14 cellular contexts compared by ENCODE assay signal in genomic region chr2:27779417-27780055, GRCh38. TPM values are rescaled to one million over a fixed set of nuclear protein-coding genes. Genes with fewer than 3 reads are reported as not detected.
DNase-seq lines count a peak whose midpoint lies in the region; ATAC-seq and TF ChIP-seq lines count a peak whose summit lies in the region.
"Had no signal": no experiment of that assay in that cellular context is flagged by ENCODE, and none has a peak within 500 bp of the region (broad histone marks: within the 10 kb centered on the region; RNA-seq: fewer than 3 reads in every experiment).

No MANE protein-coding gene starts in this region.

- in situ Hi-C loops in brain microvascular endothelial cell (cut with HindIII; ENCODE audit: low pct_ligation_motif_present, low sequenced_read_pairs): no loop called here

- peak in 1 of 2 donors; percentile 37 for DNase-seq in ascending aorta (ENCODE audit: low spot score in 2 of 2)
- DNase-seq in epithelial cell of prostate (ENCODE audit: low read depth, low spot score): no peak
- no peak for DNase-seq in nephron progenitor cell
- DNase-seq in thyroid gland: no peak
- no peak for DNase-seq in WTC11 (ENCODE audit: low spot score)
- DNase-seq in brain microvascular endothelial cell: no peak
- no peak for DNase-seq in stimulated activated naive CD4-positive, alpha-beta T cell (lab: John Stamatoyannopoulos, UW)
- DNase-seq: effector memory CD4-positive, alpha-beta T cell; GDM1; MM.1S; SK-N-SH had no signal

- 75 to 76% methylated on average over 5 of the region's 5 CpGs for WGBS in thyroid gland, 2 donors

- intact Hi-C loops in ascending aorta (cut with DNase I): loop anchor here (10.0 kb wide), 1 partner anchor 325 kb away; no protein-coding TSS in a partner anchor
- intact Hi-C loops in thyroid gland (cut with DNase I): no loop called here

- H3K27me3 ChIP-seq in ascending aorta (no peaks in the 10 kb centered on the region), thyroid gland (no peaks in the 10 kb centered on the region), brain microvascular endothelial cell (replicated peaks) (no peaks in the 10 kb centered on the region)

- H3K9me3 ChIP-seq in ascending aorta (no peaks in the 10 kb centered on the region), thyroid gland (no peaks in the 10 kb centered on the region)
- H3K9me3 ChIP-seq: HAP-1, SK-N-SH had no signal

- H3K27me3 Mint-ChIP-seq in nephron progenitor cell (ENCODE audit: low read depth, poor library complexity) (no peaks in the 10 kb centered on the region), WTC11 (ENCODE audit: low read depth) (no peaks in the 10 kb centered on the region)
- H3K27me3 Mint-ChIP-seq: progenitor cell of endocrine pancreas had no signal

- TF ChIP-seq CTCF in ascending aorta (IDR thresholded peaks at IDR 0.05): no peak
- no peak for TF ChIP-seq CTCF in nephron progenitor cell (IDR thresholded peaks at IDR 0.05)
- no peak for TF ChIP-seq CTCF in thyroid gland (IDR thresholded peaks at IDR 0.05)
- no peak for TF ChIP-seq CTCF in WTC11 (IDR thresholded peaks at IDR 0.05)
- TF ChIP-seq CTCF in brain microvascular endothelial cell (IDR thresholded peaks at IDR 0.05; ENCODE audit: low read depth, low read length, missing control alignments): no peak

- TF ChIP-seq POLR2A in thyroid gland (IDR thresholded peaks at IDR 0.05): no peak

- H3K4me3 Mint-ChIP-seq in nephron progenitor cell (no peak overlapping the region), WTC11 (no peak overlapping the region)

- H3K4me1 Mint-ChIP-seq in nephron progenitor cell (peaks cover 7% of the 10 kb centered on the region), WTC11 (no peaks in the 10 kb centered on the region)

- H3K27ac Mint-ChIP-seq in nephron progenitor cell (peak overlapping the region; percentile 3), WTC11 (no peak overlapping the region)

- H3K27ac ChIP-seq in ascending aorta: peak overlapping the region; percentile 66 to 72
- H3K27ac ChIP-seq in epithelial cell of prostate: peak overlapping the region; percentile 0
- peak overlapping the region in 2 of 3 donors; percentile 37 to 59 for H3K27ac ChIP-seq in thyroid gland
- no peak overlapping the region for H3K27ac ChIP-seq in brain microvascular endothelial cell

- ATAC-seq in WTC11: no peak

- CTCF ChIA-PET in WTC11 (lab: Charles Lee): no interaction called here

- H3K9me3 Mint-ChIP-seq in nephron progenitor cell (no peaks in the 10 kb centered on the region), WTC11 (no peaks in the 10 kb centered on the region)

- POLR2A ChIA-PET in WTC11 (lab: Charles Lee): no interaction called here

- H3K4me3 ChIP-seq in ascending aorta (no peak overlapping the region), thyroid gland (replicated peaks in 1 of 3) (no peak overlapping the region), brain microvascular endothelial cell (ENCODE audit: low read depth, low read length) (no peak overlapping the region)
- H3K4me3 ChIP-seq: HAP-1, lung had no signal

- peaks cover 6 to 17% of the 10 kb centered on the region in 2 donors for H3K36me3 ChIP-seq in ascending aorta
- peaks cover 0 to 13% of the 10 kb centered on the region in 2 donors for H3K36me3 ChIP-seq in thyroid gland
- peaks cover 3% of the 10 kb centered on the region for H3K36me3 ChIP-seq in brain microvascular endothelial cell (replicated peaks)

- H3K36me3 Mint-ChIP-seq in nephron progenitor cell (ENCODE audit: low read depth): peaks cover 40% of the 10 kb centered on the region
- peaks cover 15% of the 10 kb centered on the region for H3K36me3 Mint-ChIP-seq in WTC11

- H3K4me1 ChIP-seq in ascending aorta (peaks cover 0 to 18% of the 10 kb centered on the region in 2 donors), thyroid gland (peaks cover 0 to 13% of the 10 kb centered on the region in 2 donors)
- H3K4me1 ChIP-seq: HAP-1 had no signal

TF ChIP-seq in WTC11, 78 proteins besides CTCF, POLR2A, EP300 and RAD21 (continues in another document):
- TF ChIP-seq HMGXB4 (CRISPR knock-in tag; IDR thresholded peaks at IDR 0.05): no peak
- no peak for TF ChIP-seq ZNF219 (CRISPR knock-in tag; IDR thresholded peaks at IDR 0.05; ENCODE audit: borderline replicate concordance)
- TF ChIP-seq FOXP4 (CRISPR knock-in tag; IDR thresholded peaks at IDR 0.05): no peak
- no peak for TF ChIP-seq ATF2 (CRISPR knock-in tag; IDR thresholded peaks at IDR 0.05; ENCODE audit: borderline replicate concordance, low read depth)
- TF ChIP-seq ZNF423 (CRISPR knock-in tag; IDR thresholded peaks at IDR 0.05): no peak
- TF ChIP-seq GRHL2 (CRISPR knock-in tag; IDR thresholded peaks at IDR 0.05; ENCODE audit: insufficient replicate concordance, severe bottlenecking): no peak
- no peak for TF ChIP-seq E2F5 (CRISPR knock-in tag; IDR thresholded peaks at IDR 0.05)
- no peak for TF ChIP-seq PRRX2 (CRISPR knock-in tag; IDR thresholded peaks at IDR 0.05)
- TF ChIP-seq PREB (CRISPR knock-in tag; IDR thresholded peaks at IDR 0.05; ENCODE audit: borderline replicate concordance): no peak

RNA-seq across cellular contexts. Expression of gene MRPL33, which starts 8.0 kb away (rescaled TPM):
- total RNA-seq in ascending aorta (3.4 TPM), thyroid gland (100 to 1,000 TPM in 3 of 4 donors, 10 to 100 TPM in 1; 70.2 to 166 (median 130) TPM), WTC11 (2021) (52.5 to 60.6 TPM (median 58.3 TPM) in 3 replicates)

Comparison
In these comparisons a context has a peak if more than half of its experiments do, and no peak if none do; other contexts are left out.
1. RNA of gene MRPL33, which starts 8.0 kb away (total RNA-seq): 70.2 to 166 TPM in thyroid gland and 52.5 to 60.6 TPM in WTC11; 3.4 TPM in ascending aorta (single experiment); every median in the first group is over 10 times any median in the second.